ENCODE assay signal across 19 cellular contexts in the genomic region with DNA sequence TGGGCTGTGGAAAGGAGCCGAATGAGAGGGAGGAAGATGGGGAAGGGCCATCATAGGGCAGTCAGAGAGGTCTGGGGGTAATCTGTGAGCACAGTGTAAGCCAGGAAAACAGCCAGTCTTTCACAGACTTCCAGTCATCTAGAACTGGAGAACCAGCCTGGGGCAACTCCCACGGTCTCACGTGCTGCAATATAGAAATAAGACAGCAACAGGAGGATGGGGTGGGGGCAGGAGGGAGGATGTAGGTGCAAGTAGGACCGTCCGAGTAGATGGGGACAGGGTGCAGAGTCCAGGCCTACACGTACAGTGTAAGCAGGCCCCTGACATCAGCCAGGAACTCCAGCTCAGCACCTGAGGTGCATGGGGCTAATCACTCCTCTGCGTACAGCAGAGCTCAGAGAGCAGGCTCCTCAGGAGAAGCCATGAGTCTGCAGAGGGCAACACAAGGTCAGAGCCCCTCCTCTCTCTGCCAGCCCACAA. TPM values are rescaled to one million over a fixed set of nuclear protein-coding genes. Genes with fewer than 3 reads are reported as not detected.
DNase-seq lines count a peak whose midpoint lies in the region; ATAC-seq and TF ChIP-seq lines count a peak whose summit lies in the region.
"Had no signal": no experiment of that assay in that cellular context is flagged by ENCODE, and none has a peak within 500 bp of the region (broad histone marks: within the 10 kb centered on the region; RNA-seq: fewer than 3 reads in every experiment).

No MANE protein-coding gene starts in this region.

- CTCF ChIA-PET in PC-3 (lab: Charles Lee) = no interaction called here

- peak overlapping the region; percentile 52 for H3K9ac ChIP-seq in PC-3 (ENCODE audit: low read length)
- H3K9ac ChIP-seq: BLaER1 had no signal

- H3K4me3 Mint-ChIP-seq in activated CD4-positive, alpha-beta T cell treated with anti-CD3 and anti-CD28 coated beads, Interleukin-2, amount 10 ng/mL, durations not matched to agents 24 days and 14 days = no peak overlapping the region
- H3K4me3 Mint-ChIP-seq in dendritic cell treated with granulocyte-macrophage colony-stimulating factor and Interleukin-4, amounts not matched to agents 40 ng/mL and 50 ng/mL, for 4 days = no peak overlapping the region
- H3K4me3 Mint-ChIP-seq in CD14-positive monocyte = no peak overlapping the region
- H3K4me3 Mint-ChIP-seq: activated B cell treated with CpG ODN at 0.5 μM for 24 hours had no signal

- peaks cover 12% of the 10 kb centered on the region for H3K9me3 Mint-ChIP-seq in activated CD4-positive, alpha-beta T cell treated with anti-CD3 and anti-CD28 coated beads, Interleukin-2, amount 10 ng/mL, durations not matched to agents 24 days and 14 days
- no peaks in the 10 kb centered on the region for H3K9me3 Mint-ChIP-seq in dendritic cell treated with granulocyte-macrophage colony-stimulating factor and Interleukin-4, amounts not matched to agents 40 ng/mL and 50 ng/mL, for 4 days
- peaks cover 0 to 4% (median 1%) of the 10 kb centered on the region in 7 donors for H3K9me3 Mint-ChIP-seq in CD14-positive monocyte
- H3K9me3 Mint-ChIP-seq: activated B cell treated with CpG ODN at 0.5 μM for 24 hours had no signal

- no peaks in the 10 kb centered on the region for H3K27me3 Mint-ChIP-seq in activated CD4-positive, alpha-beta T cell treated with anti-CD3 and anti-CD28 coated beads, Interleukin-2, amount 10 ng/mL, durations not matched to agents 24 days and 14 days
- H3K27me3 Mint-ChIP-seq in dendritic cell treated with granulocyte-macrophage colony-stimulating factor and Interleukin-4, amounts not matched to agents 40 ng/mL and 50 ng/mL, for 4 days = peaks cover 29% of the 10 kb centered on the region
- peaks cover 0 to 1% (median 0%) of the 10 kb centered on the region in 3 donors for H3K27me3 Mint-ChIP-seq in CD14-positive monocyte (ENCODE audit: low read depth in 3 of 3)
- H3K27me3 Mint-ChIP-seq: activated B cell treated with CpG ODN at 0.5 μM for 24 hours had no signal

- peak; percentile 56 for DNase-seq in activated CD4-positive, alpha-beta T cell treated with anti-CD3 and anti-CD28 coated beads, Interleukin-2, amount 10 ng/mL, durations not matched to agents 24 days and 14 days
- DNase-seq in activated CD4-positive, alpha-beta T cell treated with anti-CD3 and anti-CD28 coated beads, Interleukin-2, amount 50 U/mL, for 48 hours = no peak
- DNase-seq in PC-3 (peak; percentile 19), osteoblast (ENCODE audit: insufficient read length, low spot score, missing footprints) (no peak), CD14-positive monocyte (ENCODE audit: low spot score) (no peak)
- DNase-seq in stimulated activated CD8-positive, alpha-beta memory T cell treated with anti-CD3 and anti-CD28 coated beads, Interleukin-4, amount 100 ng/mL, for 48 hours = no peak
- DNase-seq in stimulated activated CD4-positive, alpha-beta T cell treated with anti-CD3 and anti-CD28 coated beads, Interleukin-4, amount 100 ng/mL, for 24 hours = no peak
- DNase-seq: activated B cell treated with CpG ODN at 0.5 μM for 24 hours; activated naive CD4-positive, alpha-beta T cell; colonic mucosa; Kasumi-1; NCI-H1436 treated with DMSO at 0.1 percent for 48 hours; NK-92 treated with Interleukin-12 subunit alpha and Interleukin-12 subunit beta, amount 100 ng/mL, for 24 hours; stimulated activated CD4-positive, alpha-beta T cell treated with anti-CD3 and anti-CD28 coated beads, Interleukin-4, amount 100 ng/mL, for 1 hour; T-helper 2 cell had no signal

- TF ChIP-seq CTCF in PC-3 (conservative IDR thresholded peaks at IDR 0.05; ENCODE audit: low read depth, low read length) (no peak), osteoblast (IDR thresholded peaks at IDR 0.05; ENCODE audit: extremely low read depth, low read depth, low read length) (no peak), CD14-positive monocyte (IDR thresholded peaks at IDR 0.05) (no peak)

- no peaks in the 10 kb centered on the region for H3F3A ChIP-seq in PC-3 (ENCODE audit: low read length, unreplicated experiment)

- H3K27ac ChIP-seq in PC-3 (ENCODE audit: low read length) (peak overlapping the region; percentile 73), osteoblast (ENCODE audit: low read depth, low read length) (peak overlapping the region; percentile 45)
- H3K27ac ChIP-seq: BLaER1, colonic mucosa, thoracic aorta had no signal

- H3K27me3 ChIP-seq in PC-3 (ENCODE audit: low read length) (no peaks in the 10 kb centered on the region), osteoblast (ENCODE audit: insufficient read depth, low read length) (no peaks in the 10 kb centered on the region)
- H3K27me3 ChIP-seq: BLaER1, colonic mucosa had no signal

- peak; percentile 19; the same call in 1 of the 2 replicates for ATAC-seq in PC-3

- no peaks in the 10 kb centered on the region for H3K9me3 ChIP-seq in PC-3 (ENCODE audit: low read length)
- H3K9me3 ChIP-seq in osteoblast (ENCODE audit: low read depth, low read length) = no peaks in the 10 kb centered on the region
- H3K9me3 ChIP-seq: BLaER1, colonic mucosa, thoracic aorta had no signal

- H3K4me2 ChIP-seq in PC-3 (ENCODE audit: low read length) (peak overlapping the region; percentile 47), osteoblast (ENCODE audit: insufficient read depth, low read length) (no peak overlapping the region)
- H3K4me2 ChIP-seq: BLaER1 had no signal

- H4K20me1 ChIP-seq in PC-3 (ENCODE audit: low read length) (no peaks in the 10 kb centered on the region), osteoblast (ENCODE audit: insufficient read depth, low read length) (no peaks in the 10 kb centered on the region)
- H4K20me1 ChIP-seq: BLaER1 had no signal

- peak overlapping the region; percentile 48 for H3K27ac Mint-ChIP-seq in activated CD4-positive, alpha-beta T cell treated with anti-CD3 and anti-CD28 coated beads, Interleukin-2, amount 10 ng/mL, durations not matched to agents 24 days and 14 days
- peak overlapping the region; percentile 38 for H3K27ac Mint-ChIP-seq in dendritic cell treated with granulocyte-macrophage colony-stimulating factor and Interleukin-4, amounts not matched to agents 40 ng/mL and 50 ng/mL, for 4 days
- peak overlapping the region in 3 of 7 donors; percentile 61 to 86 (median 70) for H3K27ac Mint-ChIP-seq in CD14-positive monocyte

- no peaks in the 10 kb centered on the region for H3K79me2 ChIP-seq in PC-3 (ENCODE audit: low read length)
- no peaks in the 10 kb centered on the region for H3K79me2 ChIP-seq in osteoblast (ENCODE audit: insufficient read depth, low read length)

- peaks cover 57% of the 10 kb centered on the region for H3K4me1 Mint-ChIP-seq in activated CD4-positive, alpha-beta T cell treated with anti-CD3 and anti-CD28 coated beads, Interleukin-2, amount 10 ng/mL, durations not matched to agents 24 days and 14 days
- H3K4me1 Mint-ChIP-seq in dendritic cell treated with granulocyte-macrophage colony-stimulating factor and Interleukin-4, amounts not matched to agents 40 ng/mL and 50 ng/mL, for 4 days (ENCODE audit: low read depth) = peaks cover 28% of the 10 kb centered on the region
- peaks cover 20% of the 10 kb centered on the region for H3K4me1 Mint-ChIP-seq in CD14-positive monocyte

- H2AFZ ChIP-seq in PC-3 (ENCODE audit: low read length) (no peak overlapping the region; the same call in 1 of the 2 replicates), osteoblast (ENCODE audit: low read length) (peak overlapping the region; percentile 62)

- intact Hi-C loops in activated CD4-positive, alpha-beta T cell treated with anti-CD3 and anti-CD28 coated beads, Interleukin-2, amount 10 ng/mL, durations not matched to agents 24 days and 14 days (cut with micrococcal nuclease) = no loop called here
- intact Hi-C loops in PC-3 (cut with micrococcal nuclease) = loop anchor here (2.0 to 5.0 kb wide), 2 partner anchors 58 to 102 kb away; a partner anchor contains a TSS
- intact Hi-C loops in dendritic cell treated with granulocyte-macrophage colony-stimulating factor and Interleukin-4, amounts not matched to agents 40 ng/mL and 50 ng/mL, for 4 days (cut with micrococcal nuclease) = loop anchor here (10.0 kb wide), 1 partner anchor 196 kb away; no protein-coding TSS in a partner anchor
- intact Hi-C loops in CD14-positive monocyte (cut with micrococcal nuclease) = no loop called here

- H3K36me3 ChIP-seq in PC-3 (ENCODE audit: low read depth, low read length) (no peaks in the 10 kb centered on the region), osteoblast (ENCODE audit: insufficient read depth, low read length) (no peaks in the 10 kb centered on the region)
- H3K36me3 ChIP-seq: BLaER1, colonic mucosa, thoracic aorta had no signal

- POLR2A ChIA-PET in PC-3 (lab: Charles Lee; ENCODE audit: unreplicated experiment) = no interaction called here

- H3K4me3 ChIP-seq in PC-3 (ENCODE audit: low read length) (no peak overlapping the region), osteoblast (ENCODE audit: insufficient read depth, low read length) (no peak overlapping the region)
- H3K4me3 ChIP-seq: BLaER1, colonic mucosa, skin epidermis, thoracic aorta had no signal

- H3K4me1 ChIP-seq in PC-3 (ENCODE audit: insufficient read depth, low read length) (peaks cover 34% of the 10 kb centered on the region), osteoblast (ENCODE audit: insufficient read depth, low read length) (peaks cover 23% of the 10 kb centered on the region)
- H3K4me1 ChIP-seq: colonic mucosa had no signal

- H3K36me3 Mint-ChIP-seq in activated CD4-positive, alpha-beta T cell treated with anti-CD3 and anti-CD28 coated beads, Interleukin-2, amount 10 ng/mL, durations not matched to agents 24 days and 14 days (ENCODE audit: low read depth) = peaks cover 2% of the 10 kb centered on the region
- H3K36me3 Mint-ChIP-seq in dendritic cell treated with granulocyte-macrophage colony-stimulating factor and Interleukin-4, amounts not matched to agents 40 ng/mL and 50 ng/mL, for 4 days (ENCODE audit: low read depth) = no peaks in the 10 kb centered on the region
- H3K36me3 Mint-ChIP-seq in CD14-positive monocyte = no peaks in the 10 kb centered on the region

- no TSS peak for BruUV-seq in PC-3 (replicated peaks; lab: Mats Ljungman, UMichigan)

- H3K9me2 ChIP-seq in PC-3 (replicated peaks; ENCODE audit: low read length) = no peaks in the 10 kb centered on the region

RNA-seq across cellular contexts. Expression of a gene that starts 58.2 kb away (rescaled TPM):
- 249 and 254 TPM in 2 replicates for total RNA-seq in activated CD4-positive, alpha-beta T cell treated with anti-CD3 and anti-CD28 coated beads, Interleukin-2, amount 10 ng/mL, durations not matched to agents 24 days and 14 days
- total RNA-seq in PC-3 (2014; rRNA removed) = 21.9 TPM in 2 replicates
- 8.5 and 10.5 TPM in 2 replicates for total RNA-seq in osteoblast
- polyA plus RNA-seq in CD14-positive monocyte = 10 to 100 TPM; 35.5 to 38.4 TPM

Comparison
In these comparisons a context has a peak if more than half of its experiments do, and no peak if none do; other contexts are left out.
1. DNase-seq: peak in activated CD4-positive, alpha-beta T cell treated with anti-CD3 and anti-CD28 coated beads, Interleukin-2, amount 10 ng/mL, durations not matched to agents 24 days and 14 days (single experiment) and PC-3 (single experiment); none in activated CD4-positive, alpha-beta T cell treated with anti-CD3 and anti-CD28 coated beads, Interleukin-2, amount 50 U/mL, for 48 hours (0 of 2), osteoblast (single experiment), stimulated activated CD8-positive, alpha-beta memory T cell treated with anti-CD3 and anti-CD28 coated beads, Interleukin-4, amount 100 ng/mL, for 48 hours (single experiment), stimulated activated CD4-positive, alpha-beta T cell treated with anti-CD3 and anti-CD28 coated beads, Interleukin-4, amount 100 ng/mL, for 24 hours (single experiment) and CD14-positive monocyte (single experiment).
2. RNA of a gene that starts 58.2 kb away (total RNA-seq): 249 to 254 TPM in activated CD4-positive, alpha-beta T cell treated with anti-CD3 and anti-CD28 coated beads, Interleukin-2, amount 10 ng/mL, durations not matched to agents 24 days and 14 days; 21.9 TPM in PC-3 and 8.5 to 10.5 TPM in osteoblast; every median in the first group is over 10 times any median in the second.
3. intact Hi-C loops: an anchor here in PC-3 (2.0 to 5.0 kb wide) and dendritic cell treated with granulocyte-macrophage colony-stimulating factor and Interleukin-4, amounts not matched to agents 40 ng/mL and 50 ng/mL, for 4 days (10.0 kb wide); none called in activated CD4-positive, alpha-beta T cell treated with anti-CD3 and anti-CD28 coated beads, Interleukin-2, amount 10 ng/mL, durations not matched to agents 24 days and 14 days and CD14-positive monocyte.